ENCODE assay signal across 11 cellular contexts in the genomic region with DNA sequence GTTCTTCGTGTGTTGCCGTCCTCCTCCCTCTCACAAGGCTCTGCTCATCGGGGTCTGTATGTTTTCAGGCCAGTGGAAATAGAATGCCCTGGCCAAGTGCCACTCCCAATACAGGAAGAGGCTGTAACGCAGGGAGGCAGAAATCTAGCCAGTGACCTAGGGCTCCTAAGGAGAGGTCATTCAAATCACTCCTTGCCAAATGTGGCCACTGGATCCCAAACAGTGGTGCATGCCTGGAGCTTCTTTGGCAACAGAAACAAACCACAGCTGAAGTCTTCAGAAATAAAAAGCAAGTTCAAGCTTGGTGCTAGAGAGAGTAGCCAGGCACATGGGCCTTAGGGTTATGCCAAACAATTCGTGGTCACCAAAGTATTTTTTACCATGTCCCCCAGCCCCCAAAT.
DNase-seq lines count a peak whose midpoint lies in the region; ATAC-seq and TF ChIP-seq lines count a peak whose summit lies in the region.
"Had no signal": no experiment of that assay in that cellular context is flagged by ENCODE, and none has a peak within 500 bp of the region (broad histone marks: within the 10 kb centered on the region; RNA-seq: fewer than 3 reads in every experiment).

No MANE protein-coding gene starts in this region.

- no peak for TF ChIP-seq POLR2A in uterus (IDR thresholded peaks at IDR 0.05)

- intact Hi-C loops in uterus (cut with DNase I; ENCODE audit: low total_unique reads) = no loop called here

- no peaks in the 10 kb centered on the region for H3K9me3 ChIP-seq in uterus
- H3K9me3 ChIP-seq: pancreas had no signal

- peak overlapping the region; percentile 92 to 98 for H3K27ac ChIP-seq in uterus
- H3K27ac ChIP-seq: pancreas had no signal

- H3K36me3 ChIP-seq in uterus = no peaks in the 10 kb centered on the region

- peaks cover 10 to 20% of the 10 kb centered on the region in 2 donors for H3K4me1 ChIP-seq in uterus
- H3K4me1 ChIP-seq: pancreas had no signal

- H3K27ac Mint-ChIP-seq in nephron = peak overlapping the region; percentile 88 to 96 (median 95)

- no peak overlapping the region for H3K4me3 ChIP-seq in uterus
- H3K4me3 ChIP-seq: pancreas had no signal

- peak; percentile 33 for DNase-seq in activated CD8-positive, alpha-beta memory T cell treated with anti-CD3 and anti-CD28 coated beads for 24 hours
- DNase-seq in activated CD8-positive, alpha-beta memory T cell treated with anti-CD3 and anti-CD28 coated beads, Interleukin-2, amount 50 U/mL, for 4 hours = no peak
- DNase-seq in fibroblast of gingiva (ENCODE audit: low read depth) (peak; percentile 85), uterus (peak; percentile 68 to 77), NCI-H2171 treated with DMSO at 0.1 percent for 48 hours (lab: John Stamatoyannopoulos, UW) (no peak), C1 segment of cervical spinal cord (lab: John Stamatoyannopoulos, UW) (no peak)
- DNase-seq: 8988T, hippocampal formation, pancreas had no signal

- no peaks in the 10 kb centered on the region for H3K27me3 ChIP-seq in uterus
- H3K27me3 ChIP-seq: pancreas had no signal

- H3K4me1 Mint-ChIP-seq in nephron = peaks cover 77% of the 10 kb centered on the region

- TF ChIP-seq CTCF in nephron (IDR thresholded peaks at IDR 0.05; ENCODE audit: unreplicated experiment in 3 of 3) = no peak
- TF ChIP-seq CTCF in uterus (IDR thresholded peaks at IDR 0.05) = no peak

- H3K27me3 Mint-ChIP-seq in nephron (ENCODE audit: low read depth) = no peaks in the 10 kb centered on the region

- peaks cover 43% of the 10 kb centered on the region for H3K36me3 Mint-ChIP-seq in nephron (ENCODE audit: low read depth)

- ATAC-seq in GM19035 (IDR thresholded peaks at IDR 0.05; ENCODE audit: unreplicated experiment) = no peak

- peak overlapping the region in 1 of 3 experiments; percentile 6 for H3K4me3 Mint-ChIP-seq in nephron

- H3K9me3 Mint-ChIP-seq in nephron = no peaks in the 10 kb centered on the region

Comparison
In these comparisons a context has a peak if more than half of its experiments do, and no peak if none do; other contexts are left out.
1. DNase-seq: peak in activated CD8-positive, alpha-beta memory T cell treated with anti-CD3 and anti-CD28 coated beads for 24 hours (single experiment), fibroblast of gingiva (single experiment) and uterus (2 of 2); none in activated CD8-positive, alpha-beta memory T cell treated with anti-CD3 and anti-CD28 coated beads, Interleukin-2, amount 50 U/mL, for 4 hours (single experiment), NCI-H2171 treated with DMSO at 0.1 percent for 48 hours (single experiment) and C1 segment of cervical spinal cord (0 of 14).